In genomic region chr16:67538666-67539101, GRCh38 we compare ENCODE assay signal across 7 cellular contexts. TPM values are rescaled to one million over a fixed set of nuclear protein-coding genes. Genes with fewer than 3 reads are reported as not detected.
DNase-seq lines count a peak whose midpoint lies in the region; ATAC-seq and TF ChIP-seq lines count a peak whose summit lies in the region.
"Had no signal": no experiment of that assay in that cellular context is flagged by ENCODE, and none has a peak within 500 bp of the region (broad histone marks: within the 10 kb centered on the region; RNA-seq: fewer than 3 reads in every experiment).

No MANE protein-coding gene starts in this region.

- peaks cover 95% of the 10 kb centered on the region for H4K20me1 ChIP-seq in IMR-90 (ENCODE audit: insufficient read depth, low read length)

- 0 out of 2 replicates have a peak overlapping the region, but pooled peaks have one; percentile 18 for H2AK5ac ChIP-seq in IMR-90 (ENCODE audit: low read depth, low read length)

- H3K4ac ChIP-seq in IMR-90 (ENCODE audit: low read depth, low read length), result no peak overlapping the region

- CTCF ChIA-PET in IMR-90 (lab: Yijun Ruan, JAX), result no interaction called here

- H4K91ac ChIP-seq in IMR-90 (ENCODE audit: insufficient read depth, low read depth, low read length), result no peak overlapping the region

- H3K27me3 ChIP-seq in IMR-90 (ENCODE audit: control insufficient read depth, insufficient read depth, low read length) (no peaks in the 10 kb centered on the region), duodenal mucosa (ENCODE audit: control insufficient read depth in 1 of 2, insufficient read depth in 2 of 2, low read length in 2 of 2) (peaks cover 0 to 7% of the 10 kb centered on the region in 2 donors), psoas muscle (ENCODE audit: insufficient read depth in 3 of 3, low read length in 2 of 3) (no peaks in the 10 kb centered on the region)

- no peak overlapping the region for H3K56ac ChIP-seq in IMR-90 (ENCODE audit: extremely low read depth, insufficient read depth, low read length)

- intact Hi-C loops in IMR-90 (cut with micrococcal nuclease) (no loop called here), psoas muscle (cut with DNase I) (no loop called here)

- H3K4me1 ChIP-seq in IMR-90 (ENCODE audit: control insufficient read depth, insufficient read depth, low read length) (peaks cover 12% of the 10 kb centered on the region), duodenal mucosa (ENCODE audit: control insufficient read depth in 1 of 2, insufficient read depth in 2 of 2, low read length in 2 of 2) (peaks cover 12 to 37% of the 10 kb centered on the region in 2 donors), psoas muscle (peaks cover 34% of the 10 kb centered on the region)

- no peak overlapping the region for H2BK5ac ChIP-seq in IMR-90 (ENCODE audit: low read depth, low read length, poor library complexity, severe bottlenecking)

- peak; percentile 9; the same call in 1 of the 2 replicates for ATAC-seq in IMR-90 (ENCODE audit: low read depth)
- peak in 2 of 4 donors; percentile 2 to 14 for ATAC-seq in psoas muscle

- H4K8ac ChIP-seq in IMR-90 (ENCODE audit: low read depth in 2 of 2, low read length in 2 of 2), result no peak overlapping the region

- no peak for TF ChIP-seq POLR2A in IMR-90 (IDR thresholded peaks at IDR 0.05; ENCODE audit: low read depth, low read length)

- no peak overlapping the region; the same call in 1 of the 2 replicates for H3K4me3 ChIP-seq in IMR-90 (ENCODE audit: insufficient read depth, low read depth, low read length)
- peak overlapping the region; percentile 55 to 65 for H3K4me3 ChIP-seq in duodenal mucosa (ENCODE audit: low read depth in 1 of 2, low read length in 2 of 2)
- peak overlapping the region; percentile 84 for H3K4me3 ChIP-seq in psoas muscle

- H3K9ac ChIP-seq in IMR-90 (ENCODE audit: low read depth, low read length) (0 out of 2 replicates have a peak overlapping the region, but pooled peaks have one; percentile 25), duodenal mucosa (ENCODE audit: low read depth in 1 of 2, low read length in 2 of 2) (peak overlapping the region; percentile 25 to 26)

- no peak overlapping the region for H3K14ac ChIP-seq in IMR-90 (replicated peaks; ENCODE audit: low read depth, low read length)

- no peak overlapping the region for H3K18ac ChIP-seq in IMR-90 (ENCODE audit: low read depth, low read length)

- H2AK9ac ChIP-seq in IMR-90 (replicated peaks; ENCODE audit: low read depth, low read length, poor library complexity), result peak overlapping the region; percentile 56

- H3K9me1 ChIP-seq in IMR-90 (ENCODE audit: insufficient read depth, low read length), result peaks cover 23% of the 10 kb centered on the region

- POLR2A ChIA-PET in IMR-90 (lab: Charles Lee; ENCODE audit: unreplicated experiment), result no interaction called here

- BruUV-seq in IMR-90 (replicated peaks; lab: Mats Ljungman, UMichigan), result no TSS peak

- H2BK120ac ChIP-seq in IMR-90 (ENCODE audit: low read depth, low read length), result no peak overlapping the region

- H3K9me3 ChIP-seq in IMR-90 (ENCODE audit: control insufficient read depth, insufficient read depth, low read length) (no peaks in the 10 kb centered on the region), duodenal mucosa (ENCODE audit: control insufficient read depth in 1 of 2, low read length in 2 of 2) (no peaks in the 10 kb centered on the region), psoas muscle (no peaks in the 10 kb centered on the region)

- no peak for TF ChIP-seq CTCF in IMR-90 (conservative IDR thresholded peaks at IDR 0.05; ENCODE audit: low read depth, low read length)
- no peak for TF ChIP-seq CTCF in psoas muscle (IDR thresholded peaks at IDR 0.05)

- in situ Hi-C loops in IMR-90 (cut with MboI; ENCODE audit: low sequenced_read_pairs), result loop anchor here (25.0 kb wide), 1 partner anchor 399 kb away; the partner anchor contains the start of genes CTRL, LCAT and PSMB10

- 57% methylated on average over 9 of the region's 23 CpGs; no CpG with 5 or more reads in 1 of the 2 experiments for WGBS in IMR-90 (ENCODE audit: extremely low coverage in 2 of 2, insufficient read length in 1 of 2), 2 experiments
- WGBS in psoas muscle, 3 donors, result 39 to 43% (median 40%) methylated on average over 17 to 23 of the region's 23 CpGs

- no peak overlapping the region for H2BK15ac ChIP-seq in IMR-90 (ENCODE audit: low read depth, low read length)

- peaks cover 47% of the 10 kb centered on the region for H3K36me3 ChIP-seq in IMR-90 (ENCODE audit: control insufficient read depth, insufficient read depth, low read length)
- peaks cover 5 to 27% of the 10 kb centered on the region in 2 donors for H3K36me3 ChIP-seq in duodenal mucosa (ENCODE audit: control insufficient read depth in 1 of 2, insufficient read depth in 2 of 2, low read length in 2 of 2)
- H3K36me3 ChIP-seq in psoas muscle (ENCODE audit: insufficient read depth in 1 of 2, low read depth in 1 of 2), result peaks cover 0 to 49% of the 10 kb centered on the region in 2 donors

- H3K4me2 ChIP-seq in IMR-90 (ENCODE audit: low read depth, low read length), result peak overlapping the region; percentile 63

- H3K27ac ChIP-seq in IMR-90 (ENCODE audit: insufficient read depth, low read length), result no peak overlapping the region; the same call in 1 of the 2 replicates
- H3K27ac ChIP-seq in duodenal mucosa (ENCODE audit: low read depth, low read length), result no peak overlapping the region
- peak overlapping the region; percentile 83 for H3K27ac ChIP-seq in psoas muscle

- H3K79me1 ChIP-seq in IMR-90 (ENCODE audit: low read depth in 1 of 2, low read length in 2 of 2), result peaks cover 24 to 89% of the 10 kb centered on the region in 2 experiments

- dilution Hi-C loops in IMR-90 (cut with HindIII; ENCODE audit: low sequenced_read_pairs, unreplicated experiment), result no loop called here

- DNase-seq in IMR-90, result peak; percentile 56
- peak in 1 of 2 donors; percentile 51 for DNase-seq in psoas muscle
- DNase-seq in GF-D8 (lab: John Stamatoyannopoulos, UW), result no peak
- DNase-seq in stimulated activated CD4-positive, alpha-beta T cell treated with anti-CD3 and anti-CD28 coated beads, Interleukin-2, amount 100 ng/mL, for 48 hours, result no peak
- DNase-seq in NOMO-1 treated with DMSO at 0.1 percent for 48 hours (lab: John Stamatoyannopoulos, UW; ENCODE audit: unreplicated experiment), result no peak

- no peak overlapping the region for H2BK20ac ChIP-seq in IMR-90 (ENCODE audit: low read depth, low read length)

- H3K23ac ChIP-seq in IMR-90 (ENCODE audit: low read depth, low read length), result peak overlapping the region; percentile 25; the same call in 1 of the 2 replicates

- no peak for TF ChIP-seq RAD21 in IMR-90 (IDR thresholded peaks at IDR 0.05; ENCODE audit: low read length)

- H4K5ac ChIP-seq in IMR-90 (ENCODE audit: low read depth, low read length), result no peak overlapping the region

- H2AFZ ChIP-seq in IMR-90 (replicated peaks; ENCODE audit: low read length, poor library complexity), result no peak overlapping the region

TF ChIP-seq in IMR-90, 13 proteins besides CTCF, POLR2A, EP300 and RAD21:
- TF ChIP-seq MXI1 (IDR thresholded peaks at IDR 0.05; ENCODE audit: borderline replicate concordance, low read depth, low read length), result 0 out of 2 replicates have a peak, but pooled peaks have one; percentile 15
- no peak for TF ChIP-seq MAZ (IDR thresholded peaks at IDR 0.05; ENCODE audit: borderline replicate concordance, low read depth, low read length)
- TF ChIP-seq, protein P1, sequence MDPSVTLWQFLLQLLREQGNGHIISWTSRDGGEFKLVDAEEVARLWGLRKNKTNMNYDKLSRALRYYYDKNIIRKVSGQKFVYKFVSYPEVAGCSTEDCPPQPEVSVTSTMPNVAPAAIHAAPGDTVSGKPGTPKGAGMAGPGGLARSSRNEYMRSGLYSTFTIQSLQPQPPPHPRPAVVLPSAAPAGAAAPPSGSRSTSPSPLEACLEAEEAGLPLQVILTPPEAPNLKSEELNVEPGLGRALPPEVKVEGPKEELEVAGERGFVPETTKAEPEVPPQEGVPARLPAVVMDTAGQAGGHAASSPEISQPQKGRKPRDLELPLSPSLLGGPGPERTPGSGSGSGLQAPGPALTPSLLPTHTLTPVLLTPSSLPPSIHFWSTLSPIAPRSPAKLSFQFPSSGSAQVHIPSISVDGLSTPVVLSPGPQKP (IDR thresholded peaks at IDR 0.05; ENCODE audit: borderline replicate concordance, low read depth, low read length), result no peak
- TF ChIP-seq FOS (IDR thresholded peaks at IDR 0.05; ENCODE audit: low read depth, low read length), result no peak

RNA-seq across cellular contexts. Expression of gene RIPOR1, which starts 10.1 kb away (rescaled TPM):
- total RNA-seq in IMR-90 (2012; rRNA removed) (9.5 and 15.8 TPM in 2 replicates), psoas muscle (10 to 100 TPM; 34.1 to 58.1 (median 49.5) TPM)
- polyA plus RNA-seq in IMR-90 (2012; rRNA removed) (33.0 and 41.3 TPM in 2 replicates), psoas muscle (10 to 100 TPM; 16.5 to 27.4 (median 20.6) TPM)
- polyA plus RNA-seq in IMR-90 (2012; cell fraction: cytosol; rRNA removed), result 26.4 and 33.2 TPM in 2 replicates
- 96.6 and 172 TPM in 2 replicates for polyA plus RNA-seq in IMR-90 (2012; cell fraction: nucleus; rRNA removed; ENCODE audit: low replicate concordance)

RNA-seq across cellular contexts. Expression of gene CTCF, which starts 23.6 kb away (rescaled TPM):
- total RNA-seq in IMR-90 (2012; rRNA removed) (22.8 and 26.4 TPM in 2 replicates), psoas muscle (10 to 100 TPM; 22.1 to 26.5 (median 26.0) TPM)
- polyA plus RNA-seq in IMR-90 (2012; rRNA removed) (16.1 and 16.7 TPM in 2 replicates), psoas muscle (10 to 100 TPM; 17.7 to 44.7 (median 18.9) TPM)
- 5.6 and 8.3 TPM in 2 replicates for polyA plus RNA-seq in IMR-90 (2012; cell fraction: cytosol; rRNA removed)
- 5.5 and 15.8 TPM in 2 replicates for polyA plus RNA-seq in IMR-90 (2012; cell fraction: nucleus; rRNA removed; ENCODE audit: low replicate concordance)

RNA-seq across cellular contexts. Expression of gene AGRP, which starts 55.3 kb away (rescaled TPM):
- not detected in 2 replicates for total RNA-seq in IMR-90 (2012; rRNA removed)
- not detected in 2 replicates for polyA plus RNA-seq in IMR-90 (2012; rRNA removed)
- polyA plus RNA-seq in IMR-90 (2012; cell fraction: cytosol; rRNA removed), result not detected in 2 replicates
- not detected in 2 replicates for polyA plus RNA-seq in IMR-90 (2012; cell fraction: nucleus; rRNA removed; ENCODE audit: low replicate concordance)
- total RNA-seq in psoas muscle, result not detected
- polyA plus RNA-seq in psoas muscle, result not detected
- total RNA-seq: cerebellum had no signal

RNA-seq across cellular contexts. Expression of gene ATP6V0D1, which starts 57.7 kb away (rescaled TPM):
- 112 and 128 TPM in 2 replicates for total RNA-seq in IMR-90 (2012; rRNA removed)
- 123 and 124 TPM in 2 replicates for polyA plus RNA-seq in IMR-90 (2012; rRNA removed)
- polyA plus RNA-seq in IMR-90 (2012; cell fraction: cytosol; rRNA removed), result 207 and 212 TPM in 2 replicates
- polyA plus RNA-seq in IMR-90 (2012; cell fraction: nucleus; rRNA removed; ENCODE audit: low replicate concordance), result 94.6 and 127 TPM in 2 replicates
- total RNA-seq in psoas muscle, result 100 to 1,000 TPM in 1 of 4 donors, 10 to 100 TPM in 3; 81.2 to 104 (median 87.3) TPM
- polyA plus RNA-seq in psoas muscle, result 10 to 100 TPM; 60.2 to 92.4 (median 62.8) TPM
